10 cellular contexts compared by ENCODE assay signal in the genomic region with DNA sequence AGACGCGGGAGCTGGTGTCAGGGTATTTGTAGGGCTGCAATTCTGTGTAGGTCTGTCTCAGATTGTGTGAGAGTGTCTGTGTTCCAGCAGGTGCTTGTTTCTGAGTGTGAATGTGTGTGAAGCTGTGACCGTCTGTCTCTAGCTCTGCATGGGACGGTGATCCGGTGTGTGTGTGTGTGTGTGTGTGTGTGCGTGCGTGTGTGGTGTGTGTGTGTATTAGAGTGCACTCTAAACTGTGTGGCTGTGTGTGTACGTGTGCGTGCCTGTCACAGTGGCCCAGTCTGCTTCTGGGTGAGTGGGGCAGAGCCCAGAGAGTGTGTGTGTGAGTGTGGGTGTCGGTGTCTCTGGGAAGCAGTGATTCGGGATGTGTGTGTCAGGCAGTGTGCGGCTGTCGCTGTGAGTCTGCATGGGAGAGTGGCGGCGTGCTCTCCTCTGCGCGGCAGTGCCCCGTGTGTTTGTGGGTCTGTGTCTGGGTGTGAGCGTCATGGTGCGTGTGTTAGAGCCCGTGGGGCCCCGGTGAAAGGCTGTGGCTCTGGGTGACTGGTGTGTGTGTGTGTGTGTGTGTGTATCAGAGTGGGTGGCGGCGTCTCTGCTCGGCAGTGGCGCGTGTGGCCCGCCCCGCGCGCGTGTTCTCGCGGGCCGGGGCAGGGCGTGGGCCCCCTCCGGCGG. TPM values are rescaled to one million over a fixed set of nuclear protein-coding genes. Genes with fewer than 3 reads are reported as not detected.
DNase-seq lines count a peak whose midpoint lies in the region; ATAC-seq and TF ChIP-seq lines count a peak whose summit lies in the region.
"Had no signal": no experiment of that assay in that cellular context is flagged by ENCODE, and none has a peak within 500 bp of the region (broad histone marks: within the 10 kb centered on the region; RNA-seq: fewer than 3 reads in every experiment).

No MANE protein-coding gene starts in this region.

- H3K9me3 ChIP-seq in mesodermal cell (ENCODE audit: control insufficient read depth, low read length) = no peaks in the 10 kb centered on the region
- no peaks in the 10 kb centered on the region for H3K9me3 ChIP-seq in effector memory CD4-positive, alpha-beta T cell (ENCODE audit: control insufficient read depth, low read length)
- H3K9me3 ChIP-seq: vagina had no signal

- DNase-seq in activated naive CD4-positive, alpha-beta T cell treated with anti-CD3 and anti-CD28 coated beads, Interleukin-2, amount 10 ng/mL, durations not matched to agents 7 days and 5 days = no peak
- no peak for DNase-seq in activated naive CD4-positive, alpha-beta T cell treated with Interleukin-2 at 50 U/mL for 16 hours
- DNase-seq in type B pancreatic cell (ENCODE audit: extremely low spot score, unreplicated experiment) = no peak
- DNase-seq in effector memory CD4-positive, alpha-beta T cell = no peak
- no peak for DNase-seq in AG08395 (ENCODE audit: low spot score)

- H3K27ac ChIP-seq in mesodermal cell (ENCODE audit: low read depth, low read length, severe bottlenecking) = no peak overlapping the region
- no peak overlapping the region for H3K27ac ChIP-seq in effector memory CD4-positive, alpha-beta T cell (ENCODE audit: insufficient read depth, low read length, poor library complexity, severe bottlenecking)
- H3K27ac ChIP-seq: GM23248, vagina had no signal

- TF ChIP-seq CTCF in type B pancreatic cell (conservative IDR thresholded peaks at IDR 0.05) = no peak

- peaks cover 15% of the 10 kb centered on the region for H3K4me1 ChIP-seq in mesodermal cell (ENCODE audit: control insufficient read depth, insufficient read depth, low read length, poor library complexity, severe bottlenecking)
- peaks cover 6% of the 10 kb centered on the region for H3K4me1 ChIP-seq in effector memory CD4-positive, alpha-beta T cell (ENCODE audit: control insufficient read depth, insufficient read depth, low read length, poor library complexity, severe bottlenecking)

- peaks cover 21% of the 10 kb centered on the region for H3K27me3 ChIP-seq in effector memory CD4-positive, alpha-beta T cell (replicated peaks; ENCODE audit: control insufficient read depth, insufficient read depth, low read length, poor library complexity, severe bottlenecking)
- H3K27me3 ChIP-seq: vagina had no signal

- H3K36me3 Mint-ChIP-seq in activated naive CD4-positive, alpha-beta T cell treated with anti-CD3 and anti-CD28 coated beads, Interleukin-2, amount 10 ng/mL, durations not matched to agents 7 days and 5 days = peaks cover 1% of the 10 kb centered on the region
- no peaks in the 10 kb centered on the region for H3K36me3 Mint-ChIP-seq in dendritic cell treated with granulocyte-macrophage colony-stimulating factor and Interleukin-4, amounts not matched to agents 40 ng/mL and 50 ng/mL, for 4 days (ENCODE audit: low read depth)
- H3K36me3 Mint-ChIP-seq in type B pancreatic cell = no peaks in the 10 kb centered on the region

- H3K4me3 ChIP-seq in mesodermal cell (ENCODE audit: extremely low read depth, insufficient read depth, low read length, poor library complexity, severe bottlenecking) = peak overlapping the region; percentile 14
- H3K4me3 ChIP-seq in effector memory CD4-positive, alpha-beta T cell (ENCODE audit: insufficient read depth, low read depth, low read length, poor library complexity, severe bottlenecking) = no peak overlapping the region
- H3K4me3 ChIP-seq: GM23248 had no signal

- WGBS in mesodermal cell (ENCODE audit: insufficient coverage in 2 of 2), 2 experiments = 15 to 22% methylated on average over 13 to 19 of the region's 38 CpGs

- peaks cover 6% of the 10 kb centered on the region for H3K4me1 Mint-ChIP-seq in activated naive CD4-positive, alpha-beta T cell treated with anti-CD3 and anti-CD28 coated beads, Interleukin-2, amount 10 ng/mL, durations not matched to agents 7 days and 5 days
- peaks cover 6% of the 10 kb centered on the region for H3K4me1 Mint-ChIP-seq in dendritic cell treated with granulocyte-macrophage colony-stimulating factor and Interleukin-4, amounts not matched to agents 40 ng/mL and 50 ng/mL, for 4 days (ENCODE audit: low read depth)
- H3K4me1 Mint-ChIP-seq in type B pancreatic cell (ENCODE audit: unreplicated experiment) = peaks cover 12% of the 10 kb centered on the region

- no peak for ATAC-seq in HG03139 (IDR thresholded peaks at IDR 0.05; ENCODE audit: unreplicated experiment)

- H3K4me3 Mint-ChIP-seq in activated naive CD4-positive, alpha-beta T cell treated with anti-CD3 and anti-CD28 coated beads, Interleukin-2, amount 10 ng/mL, durations not matched to agents 7 days and 5 days = peak overlapping the region; percentile 1
- peak overlapping the region; percentile 21 for H3K4me3 Mint-ChIP-seq in dendritic cell treated with granulocyte-macrophage colony-stimulating factor and Interleukin-4, amounts not matched to agents 40 ng/mL and 50 ng/mL, for 4 days
- peak overlapping the region; percentile 96 for H3K4me3 Mint-ChIP-seq in type B pancreatic cell

- no peak overlapping the region for H3K27ac Mint-ChIP-seq in activated naive CD4-positive, alpha-beta T cell treated with anti-CD3 and anti-CD28 coated beads, Interleukin-2, amount 10 ng/mL, durations not matched to agents 7 days and 5 days
- H3K27ac Mint-ChIP-seq in dendritic cell treated with granulocyte-macrophage colony-stimulating factor and Interleukin-4, amounts not matched to agents 40 ng/mL and 50 ng/mL, for 4 days = no peak overlapping the region
- H3K27ac Mint-ChIP-seq in type B pancreatic cell = peak overlapping the region; percentile 53

- H3K9me3 Mint-ChIP-seq in activated naive CD4-positive, alpha-beta T cell treated with anti-CD3 and anti-CD28 coated beads, Interleukin-2, amount 10 ng/mL, durations not matched to agents 7 days and 5 days = no peaks in the 10 kb centered on the region
- H3K9me3 Mint-ChIP-seq in dendritic cell treated with granulocyte-macrophage colony-stimulating factor and Interleukin-4, amounts not matched to agents 40 ng/mL and 50 ng/mL, for 4 days = no peaks in the 10 kb centered on the region
- no peaks in the 10 kb centered on the region for H3K9me3 Mint-ChIP-seq in type B pancreatic cell

- intact Hi-C loops in dendritic cell treated with granulocyte-macrophage colony-stimulating factor and Interleukin-4, amounts not matched to agents 40 ng/mL and 50 ng/mL, for 4 days (cut with micrococcal nuclease) = no loop called here

- H3K27me3 Mint-ChIP-seq in activated naive CD4-positive, alpha-beta T cell treated with anti-CD3 and anti-CD28 coated beads, Interleukin-2, amount 10 ng/mL, durations not matched to agents 7 days and 5 days = peaks cover 78% of the 10 kb centered on the region
- H3K27me3 Mint-ChIP-seq in dendritic cell treated with granulocyte-macrophage colony-stimulating factor and Interleukin-4, amounts not matched to agents 40 ng/mL and 50 ng/mL, for 4 days = peaks cover 74% of the 10 kb centered on the region
- peaks cover 66% of the 10 kb centered on the region for H3K27me3 Mint-ChIP-seq in type B pancreatic cell

- CTCF ChIA-PET in activated naive CD4-positive, alpha-beta T cell treated with anti-CD3 and anti-CD28 coated beads, Interleukin-2, amount 10 ng/mL, durations not matched to agents 7 days and 5 days (lab: Charles Lee) = interaction anchor here (1.2 kb wide), 1 partner anchor 287 kb away, joined by 4 read pairs; no protein-coding TSS in a partner anchor

- no peaks in the 10 kb centered on the region for H3K36me3 ChIP-seq in mesodermal cell (ENCODE audit: control insufficient read depth, insufficient read depth, low read length)
- H3K36me3 ChIP-seq in effector memory CD4-positive, alpha-beta T cell (ENCODE audit: control insufficient read depth, insufficient read depth, low read length) = no peaks in the 10 kb centered on the region
- H3K36me3 ChIP-seq: vagina had no signal

RNA-seq across cellular contexts. Expression of gene WSCD1, which starts 0.4 kb away (rescaled TPM):
- polyA plus RNA-seq in mesodermal cell (2013, experiment 1 of 2) = 6.8 TPM
- polyA plus RNA-seq in mesodermal cell (2013, experiment 2 of 2) = 4.7 TPM
- total RNA-seq in type B pancreatic cell (ENCODE audit: low replicate concordance) = 8.9 and 16.1 TPM in 2 replicates
- polyA plus RNA-seq: GM23248 had no signal

Comparison
In these comparisons a context has a peak if more than half of its experiments do, and no peak if none do; other contexts are left out.
1. H3K4me3 Mint-ChIP-seq: peak in every context shown above with its lines; median percentile 96 in type B pancreatic cell; 21 in dendritic cell treated with granulocyte-macrophage colony-stimulating factor and Interleukin-4, amounts not matched to agents 40 ng/mL and 50 ng/mL, for 4 days; 1 in activated naive CD4-positive, alpha-beta T cell treated with anti-CD3 and anti-CD28 coated beads, Interleukin-2, amount 10 ng/mL, durations not matched to agents 7 days and 5 days.